Comparison of ENCODE assay signal across 3 cellular contexts in genomic region chr1:217189362-217189761, GRCh38.
"Had no signal": no experiment of that assay in that cellular context is flagged by ENCODE, and none has a peak within 500 bp of the region (broad histone marks: within the 10 kb centered on the region; RNA-seq: fewer than 3 reads in every experiment).

No MANE protein-coding gene starts in this region.

- DNase-seq: GDM1, GF-D8 had no signal

- ATAC-seq: GM12878 had no signal

- H3K4me3 ChIP-seq: GM12878 had no signal
